ENCODE assay signal across 19 cellular contexts in genomic region chr14:63465347-63465746, GRCh38.
DNase-seq lines count a peak whose midpoint lies in the region; ATAC-seq and TF ChIP-seq lines count a peak whose summit lies in the region.
"Had no signal": no experiment of that assay in that cellular context is flagged by ENCODE, and none has a peak within 500 bp of the region (broad histone marks: within the 10 kb centered on the region; RNA-seq: fewer than 3 reads in every experiment).

No MANE protein-coding gene starts in this region.

- intact Hi-C loops in left ventricle myocardium superior (cut with micrococcal nuclease): no loop called here

- no peak overlapping the region for H3K23ac ChIP-seq in mesenchymal stem cell (ENCODE audit: low read length in 2 of 2)

- no peak overlapping the region for H2BK15ac ChIP-seq in mesenchymal stem cell (ENCODE audit: low read depth, poor library complexity, severe bottlenecking)

- H3K18ac ChIP-seq in mesenchymal stem cell (ENCODE audit: low read depth in 1 of 2, low read length in 2 of 2): no peak overlapping the region

- H2AK5ac ChIP-seq in mesenchymal stem cell (ENCODE audit: low read length, severe bottlenecking): no peak overlapping the region

- no peak overlapping the region for H4K91ac ChIP-seq in mesenchymal stem cell (ENCODE audit: low read length)

- no peaks in the 10 kb centered on the region for H3K27me3 ChIP-seq in right atrium auricular region
- H3K27me3 ChIP-seq in WERI-Rb-1 (ENCODE audit: insufficient read depth, low read depth, severe bottlenecking): no peaks in the 10 kb centered on the region
- H3K27me3 ChIP-seq in mesenchymal stem cell (ENCODE audit: control insufficient read depth in 1 of 2, insufficient read depth in 1 of 2, low read length in 2 of 2): no peaks in the 10 kb centered on the region
- H3K27me3 ChIP-seq: BLaER1 treated with 17β-estradiol and CSF1 and Interleukin-3, amounts not matched to agents 10 nM and 100 nM had no signal

- H3K4ac ChIP-seq in mesenchymal stem cell (ENCODE audit: low read depth in 1 of 2, low read length in 2 of 2): no peak overlapping the region

- peaks cover 0 to 11% of the 10 kb centered on the region in 2 donors for H3K4me1 ChIP-seq in right atrium auricular region
- peaks cover 5% of the 10 kb centered on the region for H3K4me1 ChIP-seq in mesenchymal stem cell (ENCODE audit: control insufficient read depth, insufficient read depth, low read depth, low read length)
- H3K4me1 ChIP-seq: Caco-2 had no signal

- H3K27ac ChIP-seq in right atrium auricular region (no peak overlapping the region), WERI-Rb-1 (peak overlapping the region; percentile 23; the same call in 1 of the 2 replicates), mesenchymal stem cell (ENCODE audit: low read length, poor library complexity, severe bottlenecking) (no peak overlapping the region)
- H3K27ac ChIP-seq: 22Rv1; A549; BLaER1 treated with 17β-estradiol and CSF1 and Interleukin-3, amounts not matched to agents 10 nM and 100 nM; C4-2B had no signal

- DNase-seq in right atrium auricular region (ENCODE audit: low spot score) (peak; percentile 64), left ventricle myocardium superior (no peak), WERI-Rb-1 (no peak), fibroblast of pulmonary artery (ENCODE audit: low read depth) (peak; percentile 26), mesenchymal stem cell (no peak), midbrain (lab: John Stamatoyannopoulos, UW) (no peak)
- no peak for DNase-seq in activated CD8-positive, alpha-beta memory T cell treated with anti-CD3 and anti-CD28 coated beads, Interleukin-2, amount 50 U/mL, for 48 hours
- DNase-seq: AML-193; Caco-2; Calu3; CD4-positive, alpha-beta T cell; CD8-positive, alpha-beta T cell; DMS79 treated with DMSO at 0.1 percent for 48 hours; GF-D8 had no signal

- H3K4me3 ChIP-seq in right atrium auricular region (no peak overlapping the region), WERI-Rb-1 (ENCODE audit: low read depth, low read length) (no peak overlapping the region), fibroblast of pulmonary artery (replicated peaks; ENCODE audit: low read depth, low read length) (no peak overlapping the region), mesenchymal stem cell (ENCODE audit: insufficient read depth in 1 of 2, low read depth in 1 of 2, low read length in 2 of 2) (no peak overlapping the region)
- H3K4me3 ChIP-seq: A549; BLaER1 treated with 17β-estradiol and CSF1 and Interleukin-3, amounts not matched to agents 10 nM and 100 nM had no signal

- H3K14ac ChIP-seq in mesenchymal stem cell (ENCODE audit: low read length in 2 of 2): no peak overlapping the region

- H2AFZ ChIP-seq in mesenchymal stem cell (ENCODE audit: low read depth, low read length): no peak overlapping the region

- no peak overlapping the region for H2BK120ac ChIP-seq in mesenchymal stem cell (ENCODE audit: low read depth, low read length)

- ATAC-seq in left ventricle myocardium superior (no peak), GM18505 (IDR thresholded peaks at IDR 0.05; ENCODE audit: unreplicated experiment) (no peak)
- ATAC-seq: A549; CD8-positive, alpha-beta T cell had no signal

- TF ChIP-seq POLR2A in GM18505 (IDR thresholded peaks at IDR 0.05; ENCODE audit: borderline replicate concordance, extremely low read depth, insufficient read depth, insufficient read length): no peak

- no peak for TF ChIP-seq CTCF in right atrium auricular region (IDR thresholded peaks at IDR 0.05)
- TF ChIP-seq CTCF in WERI-Rb-1 (IDR thresholded peaks at IDR 0.05; ENCODE audit: low read depth, low read length): no peak
- no peak for TF ChIP-seq CTCF in fibroblast of pulmonary artery (IDR thresholded peaks at IDR 0.05; ENCODE audit: low read length, missing control alignments)

- no peak overlapping the region for H4K8ac ChIP-seq in mesenchymal stem cell (ENCODE audit: low read length)

- peaks cover 18% of the 10 kb centered on the region for H3K79me1 ChIP-seq in mesenchymal stem cell (replicated peaks; ENCODE audit: low read length, poor library complexity, severe bottlenecking)

- no peak overlapping the region for H2BK12ac ChIP-seq in mesenchymal stem cell (ENCODE audit: low read length in 2 of 2)

- no peak overlapping the region for H2BK5ac ChIP-seq in mesenchymal stem cell (ENCODE audit: low read depth, low read length, poor library complexity, severe bottlenecking)

- 98% methylated on average over 5 of the region's 8 CpGs for WGBS in mesenchymal stem cell

- H3K9me3 ChIP-seq in right atrium auricular region: no peaks in the 10 kb centered on the region
- H3K9me3 ChIP-seq in WERI-Rb-1 (ENCODE audit: severe bottlenecking): peaks cover 2% of the 10 kb centered on the region
- H3K9me3 ChIP-seq in mesenchymal stem cell (ENCODE audit: control insufficient read depth, low read length): no peaks in the 10 kb centered on the region
- H3K9me3 ChIP-seq: A549; BLaER1 treated with 17β-estradiol and CSF1 and Interleukin-3, amounts not matched to agents 10 nM and 100 nM; Caco-2 had no signal

- no peaks in the 10 kb centered on the region for H3K36me3 ChIP-seq in right atrium auricular region
- H3K36me3 ChIP-seq in WERI-Rb-1: peaks cover 2% of the 10 kb centered on the region
- no peaks in the 10 kb centered on the region for H3K36me3 ChIP-seq in mesenchymal stem cell (ENCODE audit: control insufficient read depth in 1 of 2, insufficient read depth in 2 of 2, low read depth in 1 of 2, low read length in 2 of 2)

- no peak overlapping the region for H3K4me2 ChIP-seq in mesenchymal stem cell (ENCODE audit: low read length, poor library complexity, severe bottlenecking)
- H3K4me2 ChIP-seq: A549; BLaER1 treated with 17β-estradiol and CSF1 and Interleukin-3, amounts not matched to agents 10 nM and 100 nM had no signal

- H3K9ac ChIP-seq in mesenchymal stem cell (ENCODE audit: low read length): peak overlapping the region; percentile 43
- H3K9ac ChIP-seq: BLaER1 treated with 17β-estradiol and CSF1 and Interleukin-3, amounts not matched to agents 10 nM and 100 nM had no signal

Comparison
In these comparisons a context has a peak if more than half of its experiments do, and no peak if none do; other contexts are left out.
1. DNase-seq: peak in right atrium auricular region (single experiment) and fibroblast of pulmonary artery (single experiment); none in left ventricle myocardium superior (single experiment), WERI-Rb-1 (single experiment), mesenchymal stem cell (single experiment), activated CD8-positive, alpha-beta memory T cell treated with anti-CD3 and anti-CD28 coated beads, Interleukin-2, amount 50 U/mL, for 48 hours (single experiment) and midbrain (single experiment).